8 cellular contexts compared by ENCODE assay signal in genomic region chr6:169752074-169752623, GRCh38. TPM values are rescaled to one million over a fixed set of nuclear protein-coding genes. Genes with fewer than 3 reads are reported as not detected.
DNase-seq lines count a peak whose midpoint lies in the region; ATAC-seq, FAIRE-seq and TF ChIP-seq lines count a peak whose summit lies in the region.

No MANE protein-coding gene starts in this region.

- H4K20me1 ChIP-seq in astrocyte (ENCODE audit: insufficient read depth, low read length): no peaks in the 10 kb centered on the region
- H4K20me1 ChIP-seq in HepG2 (ENCODE audit: insufficient read depth, low read length): no peaks in the 10 kb centered on the region

- H3K27me3 ChIP-seq in CD8-positive, alpha-beta memory T cell (ENCODE audit: insufficient read depth, low read length, poor library complexity, severe bottlenecking): no peaks in the 10 kb centered on the region
- no peaks in the 10 kb centered on the region for H3K27me3 ChIP-seq in HUES48 (ENCODE audit: control insufficient read depth, insufficient read depth, low read length)
- no peaks in the 10 kb centered on the region for H3K27me3 ChIP-seq in astrocyte (ENCODE audit: insufficient read depth, low read length)
- H3K27me3 ChIP-seq in HepG2 (ENCODE audit: control insufficient read depth in 1 of 2, insufficient read depth in 2 of 2, low read length in 2 of 2): no peaks in the 10 kb centered on the region; a peak in 1 of 5 replicates
- H3K27me3 ChIP-seq in thymus (ENCODE audit: control insufficient read depth, insufficient read depth): no peaks in the 10 kb centered on the region

- no peaks in the 10 kb centered on the region for H3K36me3 ChIP-seq in CD8-positive, alpha-beta memory T cell (ENCODE audit: insufficient read depth, low read length)
- H3K36me3 ChIP-seq in HUES48 (ENCODE audit: control insufficient read depth, insufficient read depth, low read length) (peaks cover 6% of the 10 kb centered on the region; the same call in 1 of the 2 replicates), astrocyte (ENCODE audit: insufficient read depth, low read length) (no peaks in the 10 kb centered on the region), HepG2 (replicated peaks in 1 of 2; ENCODE audit: control insufficient read depth in 1 of 2, insufficient read depth in 2 of 2, low read length in 2 of 2) (no peaks in the 10 kb centered on the region), thymus (ENCODE audit: control insufficient read depth, insufficient read depth) (peaks cover 10% of the 10 kb centered on the region)

- H3K4me1 Mint-ChIP-seq in CD8-positive, alpha-beta memory T cell: peaks cover 34 to 38% (median 35%) of the 10 kb centered on the region in 3 donors
- H3K4me1 Mint-ChIP-seq in astrocyte (ENCODE audit: low read depth, unreplicated experiment): peaks cover 14% of the 10 kb centered on the region

- intact Hi-C loops in HepG2 (cut with micrococcal nuclease; ENCODE audit: unreplicated experiment): no loop called here

- DNase-seq in CD8-positive, alpha-beta memory T cell: no peak
- no peak for DNase-seq in astrocyte (ENCODE audit: low read depth)
- DNase-seq in HepG2 (ENCODE audit: low spot score): peak; percentile 44
- no peak for DNase-seq in activated CD4-positive, CD25-positive, alpha-beta regulatory T cell (lab: John Stamatoyannopoulos, UW)
- no peak for DNase-seq in Ammon's horn (ENCODE audit: low spot score)
- DNase-seq in islet precursor cell: no peak

- H3K9me3 Mint-ChIP-seq in CD8-positive, alpha-beta memory T cell: no peaks in the 10 kb centered on the region
- H3K9me3 Mint-ChIP-seq in astrocyte (ENCODE audit: unreplicated experiment): peaks cover 3% of the 10 kb centered on the region

- TF ChIP-seq RAD21 in HepG2 (CRISPR knock-in tag; IDR thresholded peaks at IDR 0.05): no peak

- in situ Hi-C loops in HepG2 (cut with HindIII; ENCODE audit: extremely low pct_ligation_motif_present, low pct_unique_long_range_greater_than_20kb): loop anchor here (5.0 kb wide), 1 partner anchor 800 kb away; the partner anchor contains the start of genes PSMB1 and TBP

- H3K4me2 ChIP-seq in astrocyte (ENCODE audit: low read length) (peak overlapping the region; percentile 88), HepG2 (ENCODE audit: low read depth, low read length) (peak overlapping the region; percentile 90)

- peaks cover 27% of the 10 kb centered on the region for H3K4me1 ChIP-seq in CD8-positive, alpha-beta memory T cell (ENCODE audit: insufficient read depth, low read length)
- peaks cover 22% of the 10 kb centered on the region for H3K4me1 ChIP-seq in HUES48 (ENCODE audit: control insufficient read depth, insufficient read depth, low read length)
- H3K4me1 ChIP-seq in astrocyte (ENCODE audit: insufficient read depth, low read length): peaks cover 6% of the 10 kb centered on the region
- peaks cover 41% of the 10 kb centered on the region for H3K4me1 ChIP-seq in HepG2 (ENCODE audit: insufficient read depth, low read length)
- H3K4me1 ChIP-seq in thymus (ENCODE audit: control insufficient read depth, insufficient read depth, low read length): peaks cover 5% of the 10 kb centered on the region

- TF ChIP-seq POLR2A in HepG2 (IDR thresholded peaks at IDR 0.05; ENCODE audit: insufficient read depth in 1 of 2, low read depth in 2 of 2, low read length in 2 of 2): no peak; a peak in 1 of 4 replicates

- POLR2A ChIA-PET in CD8-positive, alpha-beta memory T cell (lab: Charles Lee): interaction anchor here (0.5 to 2.0 kb wide), 8 partner anchors 27 to 832 kb away, joined by 3 to 16 read pairs (median 5); partner anchors contain the start of genes C6orf120, PHF10, PSMB1 and TBP
- POLR2A ChIA-PET in HepG2 (lab: Yijun Ruan, JAX): interaction anchor here (0.8 to 4.9 kb wide), 26 partner anchors 8 to 801 kb away, joined by 3 to 92 read pairs (median 6); partner anchors contain the start of genes C6orf120, PHF10, PSMB1 and TBP

- peak; percentile 40 for ATAC-seq in HepG2

- peak overlapping the region; percentile 90 to 100 (median 96) for H3K27ac Mint-ChIP-seq in CD8-positive, alpha-beta memory T cell
- peak overlapping the region; percentile 92 for H3K27ac Mint-ChIP-seq in astrocyte (ENCODE audit: unreplicated experiment)

- BruUV-seq in HepG2 (replicated peaks; lab: Mats Ljungman, UMichigan): no TSS peak

- H3K27me3 Mint-ChIP-seq in CD8-positive, alpha-beta memory T cell: no peaks in the 10 kb centered on the region
- H3K27me3 Mint-ChIP-seq in astrocyte (ENCODE audit: low read depth, unreplicated experiment): no peaks in the 10 kb centered on the region

- H3K79me2 ChIP-seq in astrocyte (ENCODE audit: insufficient read depth, low read length) (peaks cover 19% of the 10 kb centered on the region), HepG2 (ENCODE audit: insufficient read depth, low read length) (peaks cover 19% of the 10 kb centered on the region)

- peak overlapping the region; percentile 96 for H3K9ac ChIP-seq in HUES48 (ENCODE audit: low read depth, low read length)
- peak overlapping the region; percentile 97 for H3K9ac ChIP-seq in astrocyte (ENCODE audit: low read length)
- H3K9ac ChIP-seq in HepG2 (ENCODE audit: insufficient read depth, low read depth, low read length): peak overlapping the region; percentile 95

- H3K27ac ChIP-seq in CD8-positive, alpha-beta memory T cell (ENCODE audit: low read depth, low read length): peak overlapping the region; percentile 93
- H3K27ac ChIP-seq in HUES48 (ENCODE audit: low read depth, low read length) (peak overlapping the region; percentile 99), astrocyte (ENCODE audit: low read depth, low read length) (peak overlapping the region; percentile 93), HepG2 (ENCODE audit: extremely low read length, insufficient read depth, low read length) (peak overlapping the region; percentile 96), thymus (ENCODE audit: low read depth) (peak overlapping the region; percentile 97)

- WGBS in HepG2 (ENCODE audit: low lambda C conversion rate): 0% methylated on average over 16 of the region's 19 CpGs
- 14% methylated on average over 19 of the region's 19 CpGs for WGBS in thymus

- no peak for FAIRE-seq in astrocyte (lab: Jason Lieb, UNC)
- no peak for FAIRE-seq in HepG2 (lab: Jason Lieb, UNC)

- H2AFZ ChIP-seq in astrocyte (ENCODE audit: low read depth, low read length) (peak overlapping the region; percentile 94), HepG2 (ENCODE audit: low read length) (peak overlapping the region; percentile 20)

- H3K36me3 Mint-ChIP-seq in CD8-positive, alpha-beta memory T cell: peaks cover 0 to 21% (median 10%) of the 10 kb centered on the region in 3 donors
- peaks cover 2% of the 10 kb centered on the region for H3K36me3 Mint-ChIP-seq in astrocyte (ENCODE audit: low read depth, unreplicated experiment)

- TF ChIP-seq EP300 in HepG2 (IDR thresholded peaks at IDR 0.05; ENCODE audit: low read depth in 2 of 2, low read length in 2 of 2) (no peak), HepG2 (CRISPR knock-in tag; IDR thresholded peaks at IDR 0.05; ENCODE audit: borderline replicate concordance) (no peak)

- no peak for TF ChIP-seq CTCF in astrocyte (IDR thresholded peaks at IDR 0.05; ENCODE audit: insufficient read depth, low read depth, low read length)
- no peak for TF ChIP-seq CTCF in HepG2 (CRISPR knock-in tag; IDR thresholded peaks at IDR 0.05)

- H3K4me3 Mint-ChIP-seq in CD8-positive, alpha-beta memory T cell: peak overlapping the region; percentile 87 to 100 (median 99)
- H3K4me3 Mint-ChIP-seq in astrocyte (ENCODE audit: unreplicated experiment): peak overlapping the region; percentile 88

- CTCF ChIA-PET in CD8-positive, alpha-beta memory T cell (lab: Charles Lee): interaction anchor here (0.6 to 2.1 kb wide), 4 partner anchors 26 to 44 kb away, joined by 3 to 7 read pairs (median 4); no protein-coding TSS in a partner anchor
- CTCF ChIA-PET in HepG2 (lab: Yijun Ruan, JAX; ENCODE audit: low intra/inter-chr PET ratio, low total read pairs): no interaction called here

- no peaks in the 10 kb centered on the region for H3K9me3 ChIP-seq in CD8-positive, alpha-beta memory T cell (ENCODE audit: low read length)
- no peaks in the 10 kb centered on the region for H3K9me3 ChIP-seq in HUES48 (ENCODE audit: control insufficient read depth, insufficient read depth, low read length)
- H3K9me3 ChIP-seq in astrocyte (ENCODE audit: insufficient read depth, low read depth, low read length): no peaks in the 10 kb centered on the region
- no peaks in the 10 kb centered on the region for H3K9me3 ChIP-seq in HepG2 (ENCODE audit: low read length)
- no peaks in the 10 kb centered on the region for H3K9me3 ChIP-seq in thymus (ENCODE audit: control insufficient read depth)

- peak overlapping the region; percentile 63 for H3K4me3 ChIP-seq in CD8-positive, alpha-beta memory T cell (ENCODE audit: low read length)
- H3K4me3 ChIP-seq in HUES48 (ENCODE audit: low read depth, low read length) (peak overlapping the region; percentile 94), astrocyte (ENCODE audit: insufficient read depth, low read depth, low read length) (peak overlapping the region; percentile 89), HepG2 (replicated peaks in 1 of 3; ENCODE audit: insufficient read depth in 1 of 3, low read depth in 2 of 3, low read length in 3 of 3) (peak overlapping the region; percentile 71 to 90 (median 88)), thymus (ENCODE audit: low read length) (peak overlapping the region; percentile 92)

RNA-seq across cellular contexts. Expression of gene ERMARD, which starts 0.7 kb away (rescaled TPM):
- 10 to 100 TPM; 26.2 to 27.9 TPM for total RNA-seq in CD8-positive, alpha-beta memory T cell
- 12.1 TPM for polyA plus RNA-seq in CD8-positive, alpha-beta memory T cell
- total RNA-seq in astrocyte: 13.1 and 17.5 TPM in 2 replicates
- total RNA-seq in HepG2 (2016; rRNA removed; fragmentation: Illumina TruSeq; extraction: Trizol): 8.4 and 10.7 TPM in 2 replicates
- total RNA-seq in HepG2 (2016; cell fraction: cytosol; rRNA removed; fragmentation: Illumina TruSeq; extraction: Trizol; ENCODE audit: low read depth): 5.5 and 7.1 TPM in 2 replicates
- 7.1 and 13.2 TPM in 2 replicates for total RNA-seq in HepG2 (2016; cell fraction: insoluble cytoplasmic fraction; rRNA removed; fragmentation: Illumina TruSeq; extraction: Trizol)
- total RNA-seq in HepG2 (2016; cell fraction: membrane; rRNA removed; fragmentation: Illumina TruSeq; extraction: Trizol): 7.3 and 7.5 TPM in 2 replicates
- total RNA-seq in HepG2 (2016; cell fraction: nucleus; rRNA removed; fragmentation: Illumina TruSeq; extraction: Trizol): 16.6 and 17.0 TPM in 2 replicates
- polyA plus RNA-seq in HepG2 (2011; rRNA removed): 8.8 and 11.6 TPM in 2 replicates
- 6.1 and 7.4 TPM in 2 replicates for polyA plus RNA-seq in HepG2 (2011; cell fraction: cytosol; rRNA removed)
- 35.0 and 45.3 TPM in 2 replicates for polyA plus RNA-seq in HepG2 (2011; cell fraction: nucleus; rRNA removed)
- 7.7 and 8.9 TPM in 2 replicates for polyA plus RNA-seq in HepG2 (2012)
- 1.9 and 2.2 TPM in 2 replicates for polyA plus RNA-seq in HepG2 (2016; cell fraction: cytosol; fragmentation: Illumina TruSeq; extraction: Trizol; ENCODE audit: low read depth)
- 4.8 and 5.9 TPM in 2 replicates for polyA plus RNA-seq in HepG2 (2016; cell fraction: insoluble cytoplasmic fraction; fragmentation: Illumina TruSeq; extraction: Trizol; ENCODE audit: low read depth)
- 2.4 and 3.3 TPM in 2 replicates for polyA plus RNA-seq in HepG2 (2016; cell fraction: membrane; fragmentation: Illumina TruSeq; extraction: Trizol; ENCODE audit: low read depth)
- polyA plus RNA-seq in HepG2 (2016; cell fraction: nucleus; fragmentation: Illumina TruSeq; extraction: Trizol; ENCODE audit: insufficient read depth, low read depth): 28.4 and 29.0 TPM in 2 replicates
- polyA minus RNA-seq in HepG2 (2011; rRNA and poly(A)+ RNA removed; ENCODE audit: low replicate concordance): 6.3 TPM in 2 replicates
- 2.4 and 4.4 TPM in 2 replicates for polyA minus RNA-seq in HepG2 (2011; cell fraction: cytosol; rRNA and poly(A)+ RNA removed)
- 10.9 and 14.3 TPM in 2 replicates for polyA minus RNA-seq in HepG2 (2011; cell fraction: nucleus; rRNA and poly(A)+ RNA removed)
- 104 TPM for polyA plus RNA-seq in thymus

RNA-seq across cellular contexts. Expression of gene DYNLT2, which starts 0.8 kb away (rescaled TPM):
- 1 to 10 TPM; 1.4 to 1.9 TPM for total RNA-seq in CD8-positive, alpha-beta memory T cell
- polyA plus RNA-seq in CD8-positive, alpha-beta memory T cell: 0.67 TPM
- total RNA-seq in astrocyte: 0.53 and 1.0 TPM in 2 replicates
- total RNA-seq in HepG2 (2016; rRNA removed; fragmentation: Illumina TruSeq; extraction: Trizol): 3.1 and 4.3 TPM in 2 replicates
- 1.7 and 1.9 TPM in 2 replicates for total RNA-seq in HepG2 (2016; cell fraction: cytosol; rRNA removed; fragmentation: Illumina TruSeq; extraction: Trizol; ENCODE audit: low read depth)
- 3.0 and 4.1 TPM in 2 replicates for total RNA-seq in HepG2 (2016; cell fraction: insoluble cytoplasmic fraction; rRNA removed; fragmentation: Illumina TruSeq; extraction: Trizol)
- 4.9 and 5.8 TPM in 2 replicates for total RNA-seq in HepG2 (2016; cell fraction: membrane; rRNA removed; fragmentation: Illumina TruSeq; extraction: Trizol)
- total RNA-seq in HepG2 (2016; cell fraction: nucleus; rRNA removed; fragmentation: Illumina TruSeq; extraction: Trizol): 6.6 and 7.6 TPM in 2 replicates
- 1.7 and 2.1 TPM in 2 replicates for polyA plus RNA-seq in HepG2 (2011; rRNA removed)
- 1.1 TPM in 2 replicates for polyA plus RNA-seq in HepG2 (2011; cell fraction: cytosol; rRNA removed)
- polyA plus RNA-seq in HepG2 (2011; cell fraction: nucleus; rRNA removed): 2.6 and 3.0 TPM in 2 replicates
- polyA plus RNA-seq in HepG2 (2012): 6.2 and 8.3 TPM in 2 replicates
- polyA plus RNA-seq in HepG2 (2016; cell fraction: cytosol; fragmentation: Illumina TruSeq; extraction: Trizol; ENCODE audit: low read depth): 1.8 and 2.2 TPM in 2 replicates
- polyA plus RNA-seq in HepG2 (2016; cell fraction: insoluble cytoplasmic fraction; fragmentation: Illumina TruSeq; extraction: Trizol; ENCODE audit: low read depth): 3.8 and 4.0 TPM in 2 replicates
- 5.3 and 5.7 TPM in 2 replicates for polyA plus RNA-seq in HepG2 (2016; cell fraction: membrane; fragmentation: Illumina TruSeq; extraction: Trizol; ENCODE audit: low read depth)
- 10.1 and 11.1 TPM in 2 replicates for polyA plus RNA-seq in HepG2 (2016; cell fraction: nucleus; fragmentation: Illumina TruSeq; extraction: Trizol; ENCODE audit: insufficient read depth, low read depth)
- polyA minus RNA-seq in HepG2 (2011; rRNA and poly(A)+ RNA removed; ENCODE audit: low replicate concordance): 0.30 and 0.36 TPM in 2 replicates
- polyA minus RNA-seq in HepG2 (2011; cell fraction: cytosol; rRNA and poly(A)+ RNA removed): 0.30 and 1.1 TPM in 2 replicates
- 5.0 and 5.8 TPM in 2 replicates for polyA minus RNA-seq in HepG2 (2011; cell fraction: nucleus; rRNA and poly(A)+ RNA removed)
- 8.9 TPM for polyA plus RNA-seq in thymus

RNA-seq across cellular contexts. Expression of gene PHF10, which starts 27.8 kb away (rescaled TPM):
- total RNA-seq in CD8-positive, alpha-beta memory T cell: 10 to 100 TPM; 69.6 to 71.5 TPM
- polyA plus RNA-seq in CD8-positive, alpha-beta memory T cell: 17.6 TPM
- total RNA-seq in astrocyte: 28.6 and 30.9 TPM in 2 replicates
- total RNA-seq in HepG2 (2016; rRNA removed; fragmentation: Illumina TruSeq; extraction: Trizol): 42.1 and 58.5 TPM in 2 replicates
- total RNA-seq in HepG2 (2016; cell fraction: cytosol; rRNA removed; fragmentation: Illumina TruSeq; extraction: Trizol; ENCODE audit: low read depth): 38.4 and 41.0 TPM in 2 replicates
- total RNA-seq in HepG2 (2016; cell fraction: insoluble cytoplasmic fraction; rRNA removed; fragmentation: Illumina TruSeq; extraction: Trizol): 39.7 and 57.3 TPM in 2 replicates
- 63.2 and 66.3 TPM in 2 replicates for total RNA-seq in HepG2 (2016; cell fraction: membrane; rRNA removed; fragmentation: Illumina TruSeq; extraction: Trizol)
- total RNA-seq in HepG2 (2016; cell fraction: nucleus; rRNA removed; fragmentation: Illumina TruSeq; extraction: Trizol): 70.6 and 78.5 TPM in 2 replicates
- polyA plus RNA-seq in HepG2 (2011; rRNA removed): 84.1 and 88.0 TPM in 2 replicates
- polyA plus RNA-seq in HepG2 (2011; cell fraction: cytosol; rRNA removed): 28.9 and 50.3 TPM in 2 replicates
- 115 and 149 TPM in 2 replicates for polyA plus RNA-seq in HepG2 (2011; cell fraction: nucleus; rRNA removed)
- 126 and 147 TPM in 2 replicates for polyA plus RNA-seq in HepG2 (2012)
- polyA plus RNA-seq in HepG2 (2016; cell fraction: cytosol; fragmentation: Illumina TruSeq; extraction: Trizol; ENCODE audit: low read depth): 27.2 and 31.3 TPM in 2 replicates
- 105 and 115 TPM in 2 replicates for polyA plus RNA-seq in HepG2 (2016; cell fraction: insoluble cytoplasmic fraction; fragmentation: Illumina TruSeq; extraction: Trizol; ENCODE audit: low read depth)
- 54.1 and 57.5 TPM in 2 replicates for polyA plus RNA-seq in HepG2 (2016; cell fraction: membrane; fragmentation: Illumina TruSeq; extraction: Trizol; ENCODE audit: low read depth)
- polyA plus RNA-seq in HepG2 (2016; cell fraction: nucleus; fragmentation: Illumina TruSeq; extraction: Trizol; ENCODE audit: insufficient read depth, low read depth): 176 and 187 TPM in 2 replicates
- polyA minus RNA-seq in HepG2 (2011; rRNA and poly(A)+ RNA removed; ENCODE audit: low replicate concordance): 13.6 and 19.1 TPM in 2 replicates
- polyA minus RNA-seq in HepG2 (2011; cell fraction: cytosol; rRNA and poly(A)+ RNA removed): 38.1 and 47.9 TPM in 2 replicates
- 131 and 155 TPM in 2 replicates for polyA minus RNA-seq in HepG2 (2011; cell fraction: nucleus; rRNA and poly(A)+ RNA removed)
- 90.0 TPM for polyA plus RNA-seq in thymus

RNA-seq across cellular contexts. Expression of gene C6orf120, which starts 50.2 kb away (rescaled TPM):
- total RNA-seq in CD8-positive, alpha-beta memory T cell: 10 to 100 TPM; 23.6 to 25.5 TPM
- 8.9 TPM for polyA plus RNA-seq in CD8-positive, alpha-beta memory T cell
- total RNA-seq in astrocyte: 34.6 and 37.7 TPM in 2 replicates
- 24.9 and 29.9 TPM in 2 replicates for total RNA-seq in HepG2 (2016; rRNA removed; fragmentation: Illumina TruSeq; extraction: Trizol)
- 8.5 and 9.9 TPM in 2 replicates for total RNA-seq in HepG2 (2016; cell fraction: cytosol; rRNA removed; fragmentation: Illumina TruSeq; extraction: Trizol; ENCODE audit: low read depth)
- total RNA-seq in HepG2 (2016; cell fraction: insoluble cytoplasmic fraction; rRNA removed; fragmentation: Illumina TruSeq; extraction: Trizol): 23.9 and 28.1 TPM in 2 replicates
- 29.1 and 33.5 TPM in 2 replicates for total RNA-seq in HepG2 (2016; cell fraction: membrane; rRNA removed; fragmentation: Illumina TruSeq; extraction: Trizol)
- 29.1 and 31.2 TPM in 2 replicates for total RNA-seq in HepG2 (2016; cell fraction: nucleus; rRNA removed; fragmentation: Illumina TruSeq; extraction: Trizol)
- 21.4 and 21.7 TPM in 2 replicates for polyA plus RNA-seq in HepG2 (2011; rRNA removed)
- polyA plus RNA-seq in HepG2 (2011; cell fraction: cytosol; rRNA removed): 15.0 and 17.3 TPM in 2 replicates
- 8.2 and 9.1 TPM in 2 replicates for polyA plus RNA-seq in HepG2 (2011; cell fraction: nucleus; rRNA removed)
- polyA plus RNA-seq in HepG2 (2012): 31.3 and 32.1 TPM in 2 replicates
- polyA plus RNA-seq in HepG2 (2016; cell fraction: cytosol; fragmentation: Illumina TruSeq; extraction: Trizol; ENCODE audit: low read depth): 11.4 and 15.3 TPM in 2 replicates
- polyA plus RNA-seq in HepG2 (2016; cell fraction: insoluble cytoplasmic fraction; fragmentation: Illumina TruSeq; extraction: Trizol; ENCODE audit: low read depth): 31.7 and 32.1 TPM in 2 replicates
- 26.6 and 31.9 TPM in 2 replicates for polyA plus RNA-seq in HepG2 (2016; cell fraction: membrane; fragmentation: Illumina TruSeq; extraction: Trizol; ENCODE audit: low read depth)
- polyA plus RNA-seq in HepG2 (2016; cell fraction: nucleus; fragmentation: Illumina TruSeq; extraction: Trizol; ENCODE audit: insufficient read depth, low read depth): 37.2 and 42.7 TPM in 2 replicates
- polyA minus RNA-seq in HepG2 (2011; rRNA and poly(A)+ RNA removed; ENCODE audit: low replicate concordance): 3.5 and 28.2 TPM in 2 replicates
- polyA minus RNA-seq in HepG2 (2011; cell fraction: cytosol; rRNA and poly(A)+ RNA removed): 22.5 and 22.8 TPM in 2 replicates
- polyA minus RNA-seq in HepG2 (2011; cell fraction: nucleus; rRNA and poly(A)+ RNA removed): 18.4 and 18.8 TPM in 2 replicates
- polyA plus RNA-seq in thymus: 12.2 TPM

RNA-seq across cellular contexts. Expression of gene WDR27, which starts 50.3 kb away (rescaled TPM):
- total RNA-seq in CD8-positive, alpha-beta memory T cell: 10 to 100 TPM; 24.5 to 29.4 TPM
- polyA plus RNA-seq in CD8-positive, alpha-beta memory T cell: 7.4 TPM
- total RNA-seq in astrocyte (28.7 and 31.2 TPM in 2 replicates), HepG2 (2016; rRNA removed; fragmentation: Illumina TruSeq; extraction: Trizol) (10.0 and 34.1 TPM in 2 replicates)
- total RNA-seq in HepG2 (2016; cell fraction: cytosol; rRNA removed; fragmentation: Illumina TruSeq; extraction: Trizol; ENCODE audit: low read depth): 45.3 and 45.5 TPM in 2 replicates
- 9.2 and 32.8 TPM in 2 replicates for total RNA-seq in HepG2 (2016; cell fraction: insoluble cytoplasmic fraction; rRNA removed; fragmentation: Illumina TruSeq; extraction: Trizol)
- 22.5 and 24.3 TPM in 2 replicates for total RNA-seq in HepG2 (2016; cell fraction: membrane; rRNA removed; fragmentation: Illumina TruSeq; extraction: Trizol)
- total RNA-seq in HepG2 (2016; cell fraction: nucleus; rRNA removed; fragmentation: Illumina TruSeq; extraction: Trizol): 87.3 and 93.1 TPM in 2 replicates
- polyA plus RNA-seq in HepG2 (2011; rRNA removed) (80.3 and 95.6 TPM in 2 replicates), thymus (42.0 TPM)
- polyA plus RNA-seq in HepG2 (2011; cell fraction: cytosol; rRNA removed): 17.7 and 20.8 TPM in 2 replicates
- polyA plus RNA-seq in HepG2 (2011; cell fraction: nucleus; rRNA removed): 789 and 902 TPM in 2 replicates
- 44.5 and 48.4 TPM in 2 replicates for polyA plus RNA-seq in HepG2 (2012)
- polyA plus RNA-seq in HepG2 (2016; cell fraction: cytosol; fragmentation: Illumina TruSeq; extraction: Trizol; ENCODE audit: low read depth): 0.87 and 1.0 TPM in 2 replicates
- 5.7 and 6.2 TPM in 2 replicates for polyA plus RNA-seq in HepG2 (2016; cell fraction: insoluble cytoplasmic fraction; fragmentation: Illumina TruSeq; extraction: Trizol; ENCODE audit: low read depth)
- polyA plus RNA-seq in HepG2 (2016; cell fraction: membrane; fragmentation: Illumina TruSeq; extraction: Trizol; ENCODE audit: low read depth): 2.3 TPM in 2 replicates
- polyA plus RNA-seq in HepG2 (2016; cell fraction: nucleus; fragmentation: Illumina TruSeq; extraction: Trizol; ENCODE audit: insufficient read depth, low read depth): 145 and 151 TPM in 2 replicates
- 26.5 and 83.9 TPM in 2 replicates for polyA minus RNA-seq in HepG2 (2011; rRNA and poly(A)+ RNA removed; ENCODE audit: low replicate concordance)
- 13.1 and 17.6 TPM in 2 replicates for polyA minus RNA-seq in HepG2 (2011; cell fraction: cytosol; rRNA and poly(A)+ RNA removed)
- polyA minus RNA-seq in HepG2 (2011; cell fraction: nucleus; rRNA and poly(A)+ RNA removed): 330 and 337 TPM in 2 replicates
